ENCODE assay signal across 21 cellular contexts in genomic region chr5:146007973-146008372, GRCh38.
"Had no signal": no experiment of that assay in that cellular context is flagged by ENCODE, and none has a peak within 500 bp of the region (broad histone marks: within the 10 kb centered on the region; RNA-seq: fewer than 3 reads in every experiment).

No MANE protein-coding gene starts in this region.

- DNase-seq: activated B cell treated with CpG ODN at 0.5 μM for 24 hours; activated CD8-positive, alpha-beta memory T cell treated with anti-CD3 and anti-CD28 coated beads, Interleukin-2, amount 10 ng/mL, durations not matched to agents 7 days and 5 days; activated CD8-positive, alpha-beta T cell treated with anti-CD3 and anti-CD28 coated beads, Interleukin-2, amount 10 ng/mL, durations not matched to agents 7 days and 5 days; activated naive CD4-positive, alpha-beta T cell; activated T-cell treated with anti-CD3 and anti-CD28 coated beads, Interleukin-2, amount 50 U/mL, for 72 hours; anterior cingulate cortex; body of pancreas; dermis blood vessel endothelial cell; effector CD8-positive, alpha-beta T cell; left lung; ovary; psoas muscle; stimulated activated CD4-positive, alpha-beta T cell treated with anti-CD3 and anti-CD28 coated beads, Interleukin-15, amount 100 ng/mL, for 24 hours; stimulated activated CD4-positive, alpha-beta T cell treated with anti-CD3 and anti-CD28 coated beads, Interleukin-2, amount 100 ng/mL, for 24 hours; stimulated activated naive B cell treated with anti-CD40 and anti-IgM and Interleukin-4, amounts not matched to agents 10 μg/mL and 1 μg/mL and 100 μg/mL, for 72 hours; stomach; T-helper 1 cell; tibial artery had no signal

- ATAC-seq: activated CD8-positive, alpha-beta memory T cell treated with anti-CD3 and anti-CD28 coated beads, Interleukin-2, amount 10 ng/mL, durations not matched to agents 7 days and 5 days; activated CD8-positive, alpha-beta T cell treated with anti-CD3 and anti-CD28 coated beads, Interleukin-2, amount 10 ng/mL, durations not matched to agents 7 days and 5 days; activated naive CD4-positive, alpha-beta T cell treated with anti-CD3 and anti-CD28 coated beads, Interleukin-2, amount 50 U/mL, for 72 hours; activated T-cell treated with anti-CD3 and anti-CD28 coated beads, Interleukin-2, amount 50 U/mL, for 72 hours; body of pancreas; stimulated activated naive B cell treated with anti-CD40 and anti-IgM and Interleukin-4, amounts not matched to agents 10 μg/mL and 1 μg/mL and 100 μg/mL, for 72 hours had no signal

- H3K36me3 Mint-ChIP-seq: activated CD8-positive, alpha-beta memory T cell treated with anti-CD3 and anti-CD28 coated beads, Interleukin-2, amount 10 ng/mL, durations not matched to agents 7 days and 5 days; stimulated activated naive B cell treated with anti-CD40 and anti-IgM and Interleukin-4, amounts not matched to agents 10 μg/mL and 1 μg/mL and 100 μg/mL, for 72 hours had no signal

- H3K27ac Mint-ChIP-seq: activated B cell treated with CpG ODN at 0.5 μM for 24 hours; activated CD8-positive, alpha-beta memory T cell treated with anti-CD3 and anti-CD28 coated beads, Interleukin-2, amount 10 ng/mL, durations not matched to agents 7 days and 5 days; activated CD8-positive, alpha-beta T cell treated with anti-CD3 and anti-CD28 coated beads, Interleukin-2, amount 10 ng/mL, durations not matched to agents 7 days and 5 days; activated naive CD4-positive, alpha-beta T cell treated with anti-CD3 and anti-CD28 coated beads, Interleukin-2, amount 50 U/mL, for 72 hours; activated T-cell treated with anti-CD3 and anti-CD28 coated beads, Interleukin-2, amount 50 U/mL, for 72 hours; nephron; stimulated activated naive B cell treated with anti-CD40 and anti-IgM and Interleukin-4, amounts not matched to agents 10 μg/mL and 1 μg/mL and 100 μg/mL, for 72 hours; T-helper 2 cell treated with Interferon-gamma antibody and Interleukin-4, amounts not matched to agents 5 μg/mL and 100 μg/mL, for 36 hours had no signal

- H3K4me3 Mint-ChIP-seq: activated B cell treated with CpG ODN at 0.5 μM for 24 hours; activated CD8-positive, alpha-beta memory T cell treated with anti-CD3 and anti-CD28 coated beads, Interleukin-2, amount 10 ng/mL, durations not matched to agents 7 days and 5 days; activated CD8-positive, alpha-beta T cell treated with anti-CD3 and anti-CD28 coated beads, Interleukin-2, amount 10 ng/mL, durations not matched to agents 7 days and 5 days; activated T-cell treated with anti-CD3 and anti-CD28 coated beads, Interleukin-2, amount 50 U/mL, for 72 hours; nephron; stimulated activated naive B cell treated with anti-CD40 and anti-IgM and Interleukin-4, amounts not matched to agents 10 μg/mL and 1 μg/mL and 100 μg/mL, for 72 hours; T-helper 2 cell treated with Interferon-gamma antibody and Interleukin-4, amounts not matched to agents 5 μg/mL and 100 μg/mL, for 36 hours had no signal

- H3K4me1 Mint-ChIP-seq: activated B cell treated with CpG ODN at 0.5 μM for 24 hours; activated CD8-positive, alpha-beta memory T cell treated with anti-CD3 and anti-CD28 coated beads, Interleukin-2, amount 10 ng/mL, durations not matched to agents 7 days and 5 days had no signal

- H3K9me3 Mint-ChIP-seq: activated B cell treated with CpG ODN at 0.5 μM for 24 hours; T-helper 2 cell treated with Interferon-gamma antibody and Interleukin-4, amounts not matched to agents 5 μg/mL and 100 μg/mL, for 36 hours had no signal
